Comparison of ENCODE assay signal across 8 cellular contexts in the genomic region with DNA sequence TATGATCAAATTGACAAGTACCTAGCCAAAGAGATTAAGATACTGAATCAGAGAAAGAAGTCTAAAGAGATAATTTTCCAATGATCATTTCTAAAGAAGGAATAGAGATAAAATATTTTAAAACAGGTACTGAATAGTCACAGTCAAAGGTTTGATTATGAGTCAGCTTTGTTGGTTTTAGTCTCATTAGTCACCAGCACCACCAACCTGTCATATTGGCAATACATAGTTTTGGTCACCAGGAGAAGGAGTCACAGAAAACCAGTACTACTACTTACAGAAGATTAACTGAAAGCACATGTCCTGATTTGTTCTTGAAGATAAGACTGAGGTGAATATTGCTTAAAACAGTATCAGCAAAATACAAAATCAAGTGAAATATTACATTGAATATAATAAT. TPM values are rescaled to one million over a fixed set of nuclear protein-coding genes. Genes with fewer than 3 reads are reported as not detected.
DNase-seq lines count a peak whose midpoint lies in the region; ATAC-seq and TF ChIP-seq lines count a peak whose summit lies in the region.

No MANE protein-coding gene starts in this region.

- ATAC-seq in GM19035 (IDR thresholded peaks at IDR 0.05; ENCODE audit: unreplicated experiment) (peak; percentile 94), HG03066 (IDR thresholded peaks at IDR 0.05; ENCODE audit: low read depth, unreplicated experiment) (peak; percentile 81)

- H3K27ac ChIP-seq in SK-N-SH (ENCODE audit: low read depth in 2 of 2, low read length in 1 of 2) = no peak overlapping the region
- H3K27ac ChIP-seq in hepatocyte = no peak overlapping the region

- CTCF ChIA-PET in SK-N-SH (lab: Yijun Ruan, JAX) = interaction anchor here (0.6 kb wide), 1 partner anchor 850 kb away, joined by 3 read pairs; no protein-coding TSS in a partner anchor

- peaks cover 12% of the 10 kb centered on the region for H3F3A ChIP-seq in SK-N-SH (replicated peaks; ENCODE audit: insufficient read depth)

- no peak for TF ChIP-seq EP300 in SK-N-SH (IDR thresholded peaks at IDR 0.05; ENCODE audit: borderline replicate concordance in 1 of 2, low read depth in 1 of 2, low read length in 1 of 2)

- H3K9me2 ChIP-seq in SK-N-SH (no peaks in the 10 kb centered on the region), hepatocyte (replicated peaks; ENCODE audit: insufficient read depth) (no peaks in the 10 kb centered on the region)

- H3K36me3 ChIP-seq in SK-N-SH (replicated peaks in 1 of 2; ENCODE audit: control insufficient read depth in 1 of 2, insufficient read depth in 2 of 2, low read length in 1 of 2) (no peaks in the 10 kb centered on the region), hepatocyte (replicated peaks; ENCODE audit: insufficient read depth, low read depth) (no peaks in the 10 kb centered on the region)

- POLR2A ChIA-PET in SK-N-SH (lab: Yijun Ruan, JAX) = no interaction called here

- 0 out of 2 replicates have a peak, but pooled peaks cover 8% of the 10 kb centered on the region for H4K20me1 ChIP-seq in SK-N-SH (ENCODE audit: insufficient read depth)
- H4K20me1 ChIP-seq in hepatocyte (ENCODE audit: insufficient read depth, poor library complexity, severe bottlenecking) = no peaks in the 10 kb centered on the region

- 0 out of 2 replicates have a peak, but pooled peaks have one; percentile 10 for TF ChIP-seq RAD21 in SK-N-SH (IDR thresholded peaks at IDR 0.05; ENCODE audit: low read length)

- TF ChIP-seq CTCF in SK-N-SH (IDR thresholded peaks at IDR 0.05) (peak; percentile 18; the same call in 1 of the 2 replicates), hepatocyte (IDR thresholded peaks at IDR 0.05; ENCODE audit: poor library complexity) (peak; percentile 3)

- H3K27me3 ChIP-seq in SK-N-SH (ENCODE audit: insufficient read depth) = no peaks in the 10 kb centered on the region
- H3K27me3 ChIP-seq in hepatocyte = no peaks in the 10 kb centered on the region

- H3K9ac ChIP-seq in SK-N-SH = no peak overlapping the region

- H3K9me3 ChIP-seq in SK-N-SH (no peaks in the 10 kb centered on the region), hepatocyte (ENCODE audit: low read depth) (no peaks in the 10 kb centered on the region)

- H3K4me3 ChIP-seq in SK-N-SH (ENCODE audit: low read depth in 2 of 2, low read length in 1 of 2) (no peak overlapping the region), hepatocyte (no peak overlapping the region)

- DNase-seq in DMS53 (lab: John Stamatoyannopoulos, UW) (peak; percentile 81), SK-N-SH (no peak), hepatocyte (ENCODE audit: low spot score) (peak; percentile 22), DMS114 treated with DMSO at 0.1 percent for 48 hours (lab: John Stamatoyannopoulos, UW; ENCODE audit: unreplicated experiment) (no peak), epidermal melanocyte (ENCODE audit: insufficient read length, low spot score) (no peak), NCI-H345 (lab: John Stamatoyannopoulos, UW) (no peak)

- no peak overlapping the region for H2AFZ ChIP-seq in SK-N-SH (ENCODE audit: low read depth)
- H2AFZ ChIP-seq in hepatocyte = no peak overlapping the region

- peaks cover 85% of the 10 kb centered on the region for H3K79me2 ChIP-seq in SK-N-SH (ENCODE audit: insufficient read depth)
- H3K79me2 ChIP-seq in hepatocyte = peaks cover 31% of the 10 kb centered on the region

- H3K4me1 ChIP-seq in SK-N-SH (ENCODE audit: control insufficient read depth in 1 of 2, insufficient read depth in 2 of 2, low read depth in 1 of 2, low read length in 1 of 2) (peaks cover 4 to 5% of the 10 kb centered on the region in 2 experiments; a peak in 3 of 4 replicates), hepatocyte (ENCODE audit: insufficient read depth) (no peaks in the 10 kb centered on the region)

- H3K4me2 ChIP-seq in SK-N-SH (no peak overlapping the region), hepatocyte (no peak overlapping the region)

TF ChIP-seq in SK-N-SH, 30 proteins besides CTCF, POLR2A, EP300 and RAD21:
- TF ChIP-seq, protein P1, sequence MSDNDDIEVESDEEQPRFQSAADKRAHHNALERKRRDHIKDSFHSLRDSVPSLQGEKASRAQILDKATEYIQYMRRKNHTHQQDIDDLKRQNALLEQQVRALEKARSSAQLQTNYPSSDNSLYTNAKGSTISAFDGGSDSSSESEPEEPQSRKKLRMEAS (IDR thresholded peaks at IDR 0.05; ENCODE audit: low read depth) = no peak
- TF ChIP-seq TCF12 (IDR thresholded peaks at IDR 0.05) (peak; percentile 59; the same call in 1 of the 2 replicates), GATA2 (CRISPR knock-in tag; IDR thresholded peaks at IDR 0.05) (no peak), RCOR1 (IDR thresholded peaks at IDR 0.05; ENCODE audit: low read length) (no peak), SIN3A (IDR thresholded peaks at IDR 0.05; ENCODE audit: borderline replicate concordance, low read depth, low read length) (no peak), YY1 (IDR thresholded peaks at IDR 0.05; ENCODE audit: low read depth) (no peak), FOXJ3 (CRISPR knock-in tag; IDR thresholded peaks at IDR 0.05) (no peak), RXRA (IDR thresholded peaks at IDR 0.05; ENCODE audit: borderline replicate concordance, low read depth) (no peak), SMC3 (IDR thresholded peaks at IDR 0.05; ENCODE audit: low read depth, low read length) (no peak), GABPA (IDR thresholded peaks at IDR 0.05; ENCODE audit: low read depth) (no peak), EZH2phosphoT487 (IDR thresholded peaks at IDR 0.05; ENCODE audit: borderline replicate concordance, low read depth) (no peak), JUND (IDR thresholded peaks at IDR 0.05) (peak; percentile 22; the same call in 1 of the 2 replicates), RFX5 (IDR thresholded peaks at IDR 0.05; ENCODE audit: low read length) (no peak), TAF1 (IDR thresholded peaks at IDR 0.05; ENCODE audit: borderline replicate concordance, low read depth, low read length) (no peak), FOSL2 (IDR thresholded peaks at IDR 0.05; ENCODE audit: borderline replicate concordance, low read depth) (peak; percentile 44; the same call in 1 of the 2 replicates)
- TF ChIP-seq, protein P2, sequence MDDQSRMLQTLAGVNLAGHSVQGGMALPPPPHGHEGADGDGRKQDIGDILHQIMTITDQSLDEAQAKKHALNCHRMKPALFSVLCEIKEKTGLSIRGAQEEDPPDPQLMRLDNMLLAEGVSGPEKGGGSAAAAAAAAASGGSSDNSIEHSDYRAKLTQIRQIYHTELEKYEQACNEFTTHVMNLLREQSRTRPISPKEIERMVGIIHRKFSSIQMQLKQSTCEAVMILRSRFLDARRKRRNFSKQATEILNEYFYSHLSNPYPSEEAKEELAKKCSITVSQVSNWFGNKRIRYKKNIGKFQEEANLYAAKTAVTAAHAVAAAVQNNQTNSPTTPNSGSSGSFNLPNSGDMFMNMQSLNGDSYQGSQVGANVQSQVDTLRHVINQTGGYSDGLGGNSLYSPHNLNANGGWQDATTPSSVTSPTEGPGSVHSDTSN (IDR thresholded peaks at IDR 0.05) = peak; percentile 54
- TF ChIP-seq, protein P3, sequence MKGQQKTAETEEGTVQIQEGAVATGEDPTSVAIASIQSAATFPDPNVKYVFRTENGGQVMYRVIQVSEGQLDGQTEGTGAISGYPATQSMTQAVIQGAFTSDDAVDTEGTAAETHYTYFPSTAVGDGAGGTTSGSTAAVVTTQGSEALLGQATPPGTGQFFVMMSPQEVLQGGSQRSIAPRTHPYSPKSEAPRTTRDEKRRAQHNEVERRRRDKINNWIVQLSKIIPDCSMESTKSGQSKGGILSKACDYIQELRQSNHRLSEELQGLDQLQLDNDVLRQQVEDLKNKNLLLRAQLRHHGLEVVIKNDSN (IDR thresholded peaks at IDR 0.05; ENCODE audit: borderline replicate concordance, low read depth) = no peak
- TF ChIP-seq, protein P4, sequence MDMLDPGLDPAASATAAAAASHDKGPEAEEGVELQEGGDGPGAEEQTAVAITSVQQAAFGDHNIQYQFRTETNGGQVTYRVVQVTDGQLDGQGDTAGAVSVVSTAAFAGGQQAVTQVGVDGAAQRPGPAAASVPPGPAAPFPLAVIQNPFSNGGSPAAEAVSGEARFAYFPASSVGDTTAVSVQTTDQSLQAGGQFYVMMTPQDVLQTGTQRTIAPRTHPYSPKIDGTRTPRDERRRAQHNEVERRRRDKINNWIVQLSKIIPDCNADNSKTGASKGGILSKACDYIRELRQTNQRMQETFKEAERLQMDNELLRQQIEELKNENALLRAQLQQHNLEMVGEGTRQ (IDR thresholded peaks at IDR 0.05; ENCODE audit: borderline replicate concordance, low read depth, low read length) = no peak

RNA-seq across cellular contexts. Expression of a gene that starts 34.6 kb away (rescaled TPM):
- polyA plus RNA-seq in SK-N-SH (2012; rRNA removed) (5.4 and 6.6 TPM in 2 replicates), hepatocyte (11.9 and 13.6 TPM in 2 replicates)
- polyA plus RNA-seq in SK-N-SH (2012; cell fraction: cytosol; rRNA removed) = 8.1 and 9.7 TPM in 2 replicates
- 5.9 and 11.2 TPM in 2 replicates for polyA plus RNA-seq in SK-N-SH (2012; cell fraction: nucleus; rRNA removed)
- 14.3 and 25.2 TPM in 2 replicates for total RNA-seq in hepatocyte

Comparison
In these comparisons a context has a peak if more than half of its experiments do, and no peak if none do; other contexts are left out.
1. DNase-seq: peak in DMS53 (single experiment) and hepatocyte (single experiment); none in SK-N-SH (single experiment), DMS114 treated with DMSO at 0.1 percent for 48 hours (single experiment), epidermal melanocyte (single experiment) and NCI-H345 (single experiment).